Comparison of ENCODE assay signal across 1 cellular context in genomic region chr2:117631141-117631540, GRCh38.
TF ChIP-seq lines count a peak whose summit lies in the region.

No MANE protein-coding gene starts in this region.

TF ChIP-seq in SK-N-SH treated with all-trans-retinoic acid at 6 μM for 48 hours, 23 proteins besides CTCF, POLR2A, EP300 and RAD21 (continued from another document):
- TF ChIP-seq PPARA (CRISPR knock-in tag; IDR thresholded peaks at IDR 0.05; ENCODE audit: borderline replicate concordance), result 0 out of 2 replicates have a peak, but pooled peaks have one; percentile 59
- TF ChIP-seq, protein P1, sequence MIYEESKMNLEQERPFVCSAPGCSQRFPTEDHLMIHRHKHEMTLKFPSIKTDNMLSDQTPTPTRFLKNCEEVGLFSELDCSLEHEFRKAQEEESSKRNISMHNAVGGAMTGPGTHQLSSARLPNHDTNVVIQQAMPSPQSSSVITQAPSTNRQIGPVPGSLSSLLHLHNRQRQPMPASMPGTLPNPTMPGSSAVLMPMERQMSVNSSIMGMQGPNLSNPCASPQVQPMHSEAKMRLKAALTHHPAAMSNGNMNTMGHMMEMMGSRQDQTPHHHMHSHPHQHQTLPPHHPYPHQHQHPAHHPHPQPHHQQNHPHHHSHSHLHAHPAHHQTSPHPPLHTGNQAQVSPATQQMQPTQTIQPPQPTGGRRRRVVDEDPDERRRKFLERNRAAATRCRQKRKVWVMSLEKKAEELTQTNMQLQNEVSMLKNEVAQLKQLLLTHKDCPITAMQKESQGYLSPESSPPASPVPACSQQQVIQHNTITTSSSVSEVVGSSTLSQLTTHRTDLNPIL (CRISPR knock-in tag; IDR thresholded peaks at IDR 0.05; ENCODE audit: low read depth), result peak; percentile 80; the same call in 1 of the 2 replicates
TF ChIP-seq in SK-N-SH treated with all-trans-retinoic acid at 6 μM for 48 hours: peak in this region for 13.
